10 cellular contexts compared by ENCODE assay signal in genomic region chr12:131607658-131608447, GRCh38.
DNase-seq lines count a peak whose midpoint lies in the region; ATAC-seq lines count a peak whose summit lies in the region.
"Had no signal": no experiment of that assay in that cellular context is flagged by ENCODE, and none has a peak within 500 bp of the region (broad histone marks: within the 10 kb centered on the region; RNA-seq: fewer than 3 reads in every experiment).

No MANE protein-coding gene starts in this region.

- H3K27ac ChIP-seq in skin epidermis = peak overlapping the region in 18 of 21 experiments; percentile 20 to 80 (median 55)
- H3K27ac ChIP-seq: cardiac muscle cell, SJSA1 had no signal

- ATAC-seq in GM21737 (IDR thresholded peaks at IDR 0.05; ENCODE audit: unreplicated experiment) = peak; percentile 69
- ATAC-seq in HG03571 (IDR thresholded peaks at IDR 0.05; ENCODE audit: unreplicated experiment) = peak; percentile 75

- peak; percentile 40 for DNase-seq in activated CD4-positive, alpha-beta T cell treated with anti-CD3 and anti-CD28 coated beads for 48 hours
- no peak for DNase-seq in activated CD4-positive, alpha-beta T cell treated with anti-CD3 and anti-CD28 coated beads, Interleukin-2, amount 50 U/mL, for 1 hour
- no peak for DNase-seq in NCI-H187 treated with DMSO at 0.1 percent for 48 hours (lab: John Stamatoyannopoulos, UW)
- no peak for DNase-seq in DMS 273 treated with DMSO at 0.1 percent for 48 hours (lab: John Stamatoyannopoulos, UW)
- no peak for DNase-seq in COR-L47 (lab: John Stamatoyannopoulos, UW)

- no peak overlapping the region for H3K4me3 ChIP-seq in skin epidermis
- H3K4me3 ChIP-seq: cardiac muscle cell, SJSA1 had no signal
